16 cellular contexts compared by ENCODE assay signal in genomic region chr7:3009086-3009485, GRCh38.
"Had no signal": no experiment of that assay in that cellular context is flagged by ENCODE, and none has a peak within 500 bp of the region (broad histone marks: within the 10 kb centered on the region; RNA-seq: fewer than 3 reads in every experiment).

No MANE protein-coding gene starts in this region.

- H3K4me3 ChIP-seq: heart left ventricle, right atrium auricular region, skin epidermis, thyroid gland, vagina had no signal

- FAIRE-seq: islet of Langerhans had no signal

- H3K27ac Mint-ChIP-seq: T-helper 2 cell treated with Interferon-gamma antibody and Interleukin-4, amounts not matched to agents 5 μg/mL and 100 μg/mL, for 36 hours had no signal

- DNase-seq: activated CD4-positive, alpha-beta T cell treated with anti-CD3 and anti-CD28 coated beads, Interleukin-2, amount 50 U/mL, for 4 hours; activated CD4-positive, CD25-positive, alpha-beta regulatory T cell treated with anti-CD3 and anti-CD28 coated beads, Interleukin-2, amount 50 U/mL, for 72 hours; activated naive CD8-positive, alpha-beta T cell treated with anti-CD3 and anti-CD28 coated beads, Interleukin-2, amount 10 ng/mL, durations not matched to agents 7 days and 5 days; anterior cingulate cortex; foreskin melanocyte; heart left ventricle; mesenchymal stem cell; stimulated activated CD4-positive, alpha-beta T cell treated with anti-CD3 and anti-CD28 coated beads, Interleukin-4, amount 100 ng/mL, for 4 hours; thyroid gland had no signal

- H3K27me3 ChIP-seq: neutrophil, right atrium auricular region, thyroid gland, vagina had no signal

- H3K9me3 Mint-ChIP-seq: activated naive CD8-positive, alpha-beta T cell treated with anti-CD3 and anti-CD28 coated beads, Interleukin-2, amount 10 ng/mL, durations not matched to agents 7 days and 5 days; T-helper 2 cell treated with Interferon-gamma antibody and Interleukin-4, amounts not matched to agents 5 μg/mL and 100 μg/mL, for 36 hours had no signal

- H3K27me3 Mint-ChIP-seq: activated naive CD8-positive, alpha-beta T cell treated with anti-CD3 and anti-CD28 coated beads, Interleukin-2, amount 10 ng/mL, durations not matched to agents 7 days and 5 days had no signal

- H3K4me1 ChIP-seq: heart left ventricle, right atrium auricular region, thyroid gland, vagina had no signal

- ATAC-seq: heart left ventricle, left lobe of liver had no signal

- H3K36me3 ChIP-seq: heart left ventricle, neutrophil, right atrium auricular region, thyroid gland, vagina had no signal

- H3K4me3 Mint-ChIP-seq: T-helper 2 cell treated with Interferon-gamma antibody and Interleukin-4, amounts not matched to agents 5 μg/mL and 100 μg/mL, for 36 hours had no signal

- H3K27ac ChIP-seq: heart left ventricle, neutrophil, right atrium auricular region, skin epidermis, thyroid gland, vagina had no signal

- H3K9me3 ChIP-seq: neutrophil, right atrium auricular region, thyroid gland, vagina had no signal
